Comparison of ENCODE assay signal across 8 cellular contexts in the genomic region with DNA sequence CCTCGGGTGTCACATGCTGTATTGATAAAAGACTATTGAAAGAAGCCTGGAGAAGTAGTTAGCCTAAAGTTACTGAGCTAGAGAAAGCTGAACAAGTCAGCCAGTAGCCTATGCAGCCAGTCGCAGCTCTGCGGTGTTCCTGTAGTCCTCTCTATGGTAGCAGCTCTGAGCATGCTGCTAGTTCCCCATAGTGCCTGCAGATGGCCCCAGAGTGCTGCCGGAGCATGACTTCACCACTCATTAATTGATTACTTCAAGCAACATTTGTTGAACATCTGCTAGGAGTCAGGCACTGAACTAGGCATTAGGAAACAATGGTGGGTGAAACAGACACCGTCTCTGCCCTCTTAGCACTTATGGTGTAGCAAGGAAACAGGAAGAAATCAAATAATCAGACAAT.
DNase-seq lines count a peak whose midpoint lies in the region; ATAC-seq, FAIRE-seq and TF ChIP-seq lines count a peak whose summit lies in the region.

No MANE protein-coding gene starts in this region.

- no peak for ATAC-seq in GM19463 (IDR thresholded peaks at IDR 0.05; ENCODE audit: unreplicated experiment)
- ATAC-seq in HG03196 (IDR thresholded peaks at IDR 0.05; ENCODE audit: unreplicated experiment), result no peak

- no TSS peak for BruUV-seq in Caco-2 (replicated peaks; lab: Mats Ljungman, UMichigan)

- H3K9me3 ChIP-seq in Caco-2, result no peaks in the 10 kb centered on the region

- intact Hi-C loops in Caco-2 (cut with micrococcal nuclease; ENCODE audit: unreplicated experiment), result loop anchor here (1.0 to 10.0 kb wide), 3 partner anchors 291 to 731 kb away; no protein-coding TSS in a partner anchor

- CTCF ChIA-PET in Caco-2 (lab: Charles Lee), result no interaction called here

- H3K36me3 ChIP-seq in Caco-2 (ENCODE audit: control insufficient read depth, insufficient read depth, low read length), result no peaks in the 10 kb centered on the region
- no peaks in the 10 kb centered on the region for H3K36me3 ChIP-seq in brain microvascular endothelial cell (replicated peaks)

- POLR2A ChIA-PET in Caco-2 (lab: Charles Lee), result no interaction called here

- H3K27ac ChIP-seq in brain microvascular endothelial cell, result no peak overlapping the region

- TF ChIP-seq CTCF in Caco-2 (IDR thresholded peaks at IDR 0.05; ENCODE audit: insufficient read depth in 1 of 2, low read depth in 1 of 2, low read length in 1 of 2, severe bottlenecking in 1 of 2, unreplicated experiment in 1 of 2), result peak; percentile 64 to 75
- peak; percentile 44 for TF ChIP-seq CTCF in brain microvascular endothelial cell (IDR thresholded peaks at IDR 0.05; ENCODE audit: low read depth, low read length, missing control alignments)
- peak; percentile 77 for TF ChIP-seq CTCF in neural crest cell (conservative IDR thresholded peaks at IDR 0.05)

- H3K4me1 Mint-ChIP-seq in Caco-2 (ENCODE audit: low read depth, unreplicated experiment) (no peaks in the 10 kb centered on the region), neural crest cell (no peaks in the 10 kb centered on the region)

- DNase-seq in Caco-2 (peak; percentile 44 to 55), GM19239 (ENCODE audit: insufficient read length, low spot score) (peak; percentile 10), MV-4-11 (lab: John Stamatoyannopoulos, UW) (peak; percentile 3), brain microvascular endothelial cell (no peak), neural crest cell (ENCODE audit: low read depth, low spot score) (peak; percentile 33), NCI-H2029 (lab: John Stamatoyannopoulos, UW) (no peak)

- no peaks in the 10 kb centered on the region for H3K4me1 ChIP-seq in Caco-2

- H3K9me3 Mint-ChIP-seq in Caco-2 (ENCODE audit: unreplicated experiment) (no peaks in the 10 kb centered on the region), neural crest cell (peaks cover 4% of the 10 kb centered on the region)

- H3K4me3 Mint-ChIP-seq in Caco-2 (ENCODE audit: unreplicated experiment) (no peak overlapping the region), neural crest cell (no peak overlapping the region)

- no peaks in the 10 kb centered on the region for H3K36me3 Mint-ChIP-seq in Caco-2 (ENCODE audit: insufficient read depth, unreplicated experiment)
- H3K36me3 Mint-ChIP-seq in neural crest cell (ENCODE audit: low read depth), result no peaks in the 10 kb centered on the region

- no peak for FAIRE-seq in GM19239 (lab: Jason Lieb, UNC)

- H3K4me3 ChIP-seq in Caco-2 (ENCODE audit: low read depth, low read length), result no peak overlapping the region
- H3K4me3 ChIP-seq in brain microvascular endothelial cell (ENCODE audit: low read depth, low read length), result no peak overlapping the region

- no peak overlapping the region for H3K27ac Mint-ChIP-seq in Caco-2 (ENCODE audit: unreplicated experiment)
- H3K27ac Mint-ChIP-seq in neural crest cell (ENCODE audit: unreplicated experiment), result no peak overlapping the region

- H3K27me3 ChIP-seq in Caco-2 (replicated peaks; ENCODE audit: control insufficient read depth, insufficient read depth, low read length), result no peaks in the 10 kb centered on the region
- no peaks in the 10 kb centered on the region for H3K27me3 ChIP-seq in brain microvascular endothelial cell (replicated peaks)

- in situ Hi-C loops in brain microvascular endothelial cell (cut with HindIII; ENCODE audit: low pct_ligation_motif_present, low sequenced_read_pairs), result no loop called here

- H3K27me3 Mint-ChIP-seq in Caco-2 (ENCODE audit: insufficient read depth, unreplicated experiment) (peaks cover 7% of the 10 kb centered on the region), neural crest cell (ENCODE audit: low read depth) (no peaks in the 10 kb centered on the region)

Comparison
In these comparisons a context has a peak if more than half of its experiments do, and no peak if none do; other contexts are left out.
1. DNase-seq: peak in Caco-2 (2 of 2), GM19239 (single experiment), MV-4-11 (single experiment) and neural crest cell (single experiment); none in brain microvascular endothelial cell (single experiment) and NCI-H2029 (single experiment).
2. Peak in every context shown above with its lines, with median percentiles within 50 percentile points of each other: CTCF ChIP-seq.